ENCODE assay signal across 8 cellular contexts in genomic region chr2:222424281-222424728, GRCh38. TPM values are rescaled to one million over a fixed set of nuclear protein-coding genes. Genes with fewer than 3 reads are reported as not detected.
DNase-seq lines count a peak whose midpoint lies in the region; ATAC-seq, FAIRE-seq and TF ChIP-seq lines count a peak whose summit lies in the region.

TSS of gene SGPP2 (plus strand) at chr2:222424543. CDS start at chr2:222424603, 60 bp downstream.

- peak within 1 kb of the TSS; percentile 73 for H3K4me3 ChIP-seq in GM12878

- 0 out of 2 replicates have a peak, but pooled peaks have one; percentile 2 for TF ChIP-seq RAD21 in GM12878 (IDR thresholded peaks at IDR 0.05; ENCODE audit: insufficient read depth, low read depth, low read length)

- H3K79me2 ChIP-seq in GM12878 (ENCODE audit: control insufficient read depth, insufficient read depth, low read length): peaks cover 56% of the 10 kb centered on the region

- no peak for TF ChIP-seq CTCF in GM12878 (IDR thresholded peaks at IDR 0.05 in 2 of 3, conservative IDR thresholded peaks at IDR 0.05 in 1 of 3; ENCODE audit: control insufficient read depth in 2 of 3, extremely low read depth in 1 of 3, insufficient read depth in 1 of 3, low read depth in 3 of 3, low read length in 3 of 3)

- peaks cover 43% of the 10 kb centered on the region for H3K4me1 Mint-ChIP-seq in stimulated activated naive CD8-positive, alpha-beta T cell treated with anti-CD3 and anti-CD28 coated beads, Interleukin-15, Interleukin-2, amounts not matched to agents 100 ng/mL and 50 ng/mL, for 24 hours (ENCODE audit: low read depth)

- H4K20me1 ChIP-seq in GM12878 (ENCODE audit: control insufficient read depth, insufficient read depth): no peaks in the 10 kb centered on the region

- in situ Hi-C loops in GM12878 (cut with MboI): no loop called here

- H3K27me3 Mint-ChIP-seq in stimulated activated naive CD8-positive, alpha-beta T cell treated with anti-CD3 and anti-CD28 coated beads, Interleukin-15, Interleukin-2, amounts not matched to agents 100 ng/mL and 50 ng/mL, for 24 hours: peaks cover 76% of the 10 kb centered on the region

- peak within 1 kb of the TSS; percentile 79 for H3K27ac ChIP-seq in GM12878 (ENCODE audit: control insufficient read depth, insufficient read depth)

- FAIRE-seq in GM12892 (lab: Jason Lieb, UNC) (no peak), GM12878 (lab: Jason Lieb, UNC) (no peak)

- CTCF ChIA-PET in GM12878 (lab: Yijun Ruan, JAX): interaction anchor here (0.9 to 5.3 kb wide), 5 partner anchors 9 to 146 kb away, joined by 3 to 28 read pairs (median 6); a partner anchor contains a TSS

- peak within 1 kb of the TSS; percentile 72 for H3K9ac ChIP-seq in GM12878 (ENCODE audit: control insufficient read depth, insufficient read depth, low read length)

- TF ChIP-seq EP300 in GM12878 (IDR thresholded peaks at IDR 0.05; ENCODE audit: borderline replicate concordance in 1 of 2, control insufficient read depth in 1 of 2, low read depth in 2 of 2, low read length in 2 of 2): no peak

- H3K9me3 Mint-ChIP-seq in stimulated activated naive CD8-positive, alpha-beta T cell treated with anti-CD3 and anti-CD28 coated beads, Interleukin-15, Interleukin-2, amounts not matched to agents 100 ng/mL and 50 ng/mL, for 24 hours: peaks cover 2% of the 10 kb centered on the region

- no TSS peak for BruUV-seq in GM12878 (replicated peaks; lab: Mats Ljungman, UMichigan)

- ATAC-seq in GM21723 (IDR thresholded peaks at IDR 0.05; ENCODE audit: unreplicated experiment) (peak; percentile 39), GM12878 (peak; percentile 43)

- H2AFZ ChIP-seq in GM12878 (ENCODE audit: control insufficient read depth, low read depth, low read length): peak within 1 kb of the TSS; percentile 77

- H3K36me3 Mint-ChIP-seq in stimulated activated naive CD8-positive, alpha-beta T cell treated with anti-CD3 and anti-CD28 coated beads, Interleukin-15, Interleukin-2, amounts not matched to agents 100 ng/mL and 50 ng/mL, for 24 hours (ENCODE audit: low read depth): no peaks in the 10 kb centered on the region

- RAD21 ChIA-PET in GM12878 (lab: Charles Lee; ENCODE audit: unreplicated experiment): interaction anchor here (1.4 to 9.4 kb wide), 3 partner anchors 9 to 137 kb away, joined by 8 to 119 read pairs (median 14); a partner anchor contains a TSS

- peaks cover 3% of the 10 kb centered on the region; the same call in 1 of the 3 replicates for H3K9me3 ChIP-seq in GM12878 (replicated peaks; ENCODE audit: control insufficient read depth, insufficient read depth, low read length)

- H3K4me3 Mint-ChIP-seq in stimulated activated naive CD8-positive, alpha-beta T cell treated with anti-CD3 and anti-CD28 coated beads, Interleukin-15, Interleukin-2, amounts not matched to agents 100 ng/mL and 50 ng/mL, for 24 hours: peak within 1 kb of the TSS; percentile 87

- no peaks in the 10 kb centered on the region for H3K27me3 ChIP-seq in GM12878 (replicated peaks in 1 of 2; ENCODE audit: control insufficient read depth in 2 of 2, insufficient read depth in 2 of 2, low read length in 1 of 2)

- DNase-seq in GM12892 (ENCODE audit: insufficient read length) (peak; percentile 41), NCI-H2171 (lab: John Stamatoyannopoulos, UW) (peak; percentile 53), GM12878 (ENCODE audit: low read depth, low spot score) (no peak), left kidney (ENCODE audit: low read depth, low spot score) (peak; percentile 70), dermis blood vessel endothelial cell (no peak)
- DNase-seq in effector CD8-positive, alpha-beta T cell (lab: John Stamatoyannopoulos, UW): no peak

- H3K4me2 ChIP-seq in GM12878 (ENCODE audit: control insufficient read depth, insufficient read depth): peak within 1 kb of the TSS; percentile 96

- no peak for TF ChIP-seq POLR2A in GM12892 (IDR thresholded peaks at IDR 0.05; ENCODE audit: low read depth, low read length)
- peak; percentile 29; the same call in 1 of the 2 replicates for TF ChIP-seq POLR2A in GM12878 (IDR thresholded peaks at IDR 0.05; ENCODE audit: low read depth, low read length)

- H3K36me3 ChIP-seq in GM12878 (ENCODE audit: control insufficient read depth in 2 of 2, insufficient read depth in 2 of 2, low read length in 1 of 2): no peaks in the 10 kb centered on the region

- H3K4me1 ChIP-seq in GM12878 (ENCODE audit: control insufficient read depth, insufficient read depth, low read length): peaks cover 29% of the 10 kb centered on the region

- 0% methylated on average over 33 of the region's 61 CpGs for WGBS in GM12878 (ENCODE audit: insufficient coverage, insufficient replicate concordance, low lambda C conversion rate, missing lambda C conversion rate)

- SMC1A ChIA-PET in GM12878 (lab: Charles Lee; ENCODE audit: uncharacterized antibody, unreplicated experiment): interaction anchor here (0.9 to 6.8 kb wide), 8 partner anchors 8 to 138 kb away, joined by 3 to 40 read pairs (median 12); no protein-coding TSS in a partner anchor

- intact Hi-C loops in GM12878 (cut with micrococcal nuclease; ENCODE audit: unreplicated experiment): no loop called here

- POLR2A ChIA-PET in GM12878 (lab: Charles Lee): interaction anchor here (2.1 kb wide), 1 partner anchor 9 kb away, joined by 8 read pairs; no protein-coding TSS in a partner anchor

- peak within 1 kb of the TSS; percentile 95 for H3K27ac Mint-ChIP-seq in stimulated activated naive CD8-positive, alpha-beta T cell treated with anti-CD3 and anti-CD28 coated beads, Interleukin-15, Interleukin-2, amounts not matched to agents 100 ng/mL and 50 ng/mL, for 24 hours

TF ChIP-seq in GM12878, 131 proteins besides CTCF, POLR2A, EP300 and RAD21 (continues in another document):
- no peak for TF ChIP-seq CBFB (IDR thresholded peaks at IDR 0.05; ENCODE audit: low read depth)
- TF ChIP-seq ZNF217 (IDR thresholded peaks at IDR 0.05): peak; percentile 72; the same call in 1 of the 2 replicates
- TF ChIP-seq LARP7 (IDR thresholded peaks at IDR 0.05): peak; percentile 96; the same call in 1 of the 2 replicates
- peak; percentile 75; the same call in 1 of the 2 replicates for TF ChIP-seq TCF3 (IDR thresholded peaks at IDR 0.05; ENCODE audit: borderline replicate concordance, insufficient read depth, low read depth, low read length)
- no peak for TF ChIP-seq BCL3 (IDR thresholded peaks at IDR 0.05; ENCODE audit: borderline replicate concordance, insufficient read depth, low read depth, low read length, poor library complexity, severe bottlenecking)
- peak; percentile 19; the same call in 1 of the 2 replicates for TF ChIP-seq IKZF1 (conservative IDR thresholded peaks at IDR 0.05)
- TF ChIP-seq CHD2 (IDR thresholded peaks at IDR 0.05; ENCODE audit: borderline replicate concordance, low read depth, low read length): no peak
- peak; percentile 28; the same call in 1 of the 2 replicates for TF ChIP-seq FOXK2 (IDR thresholded peaks at IDR 0.05)
- TF ChIP-seq HDAC6 (IDR thresholded peaks at IDR 0.05; ENCODE audit: unreplicated experiment): peak; percentile 54
- TF ChIP-seq TCF12 (IDR thresholded peaks at IDR 0.05; ENCODE audit: low read depth, low read length): 0 out of 2 replicates have a peak, but pooled peaks have one; percentile 57
- TF ChIP-seq GATAD2B (conservative IDR thresholded peaks at IDR 0.05; ENCODE audit: low read depth): peak; percentile 94
- TF ChIP-seq ZZZ3 (IDR thresholded peaks at IDR 0.05; ENCODE audit: control insufficient read depth, insufficient read length, low read depth): no peak
- 0 out of 2 replicates have a peak, but pooled peaks have one; percentile 20 for TF ChIP-seq YY1 (IDR thresholded peaks at IDR 0.05; ENCODE audit: low read depth, low read length)
- TF ChIP-seq ZNF384 (IDR thresholded peaks at IDR 0.05; ENCODE audit: borderline replicate concordance, low read depth, low read length): no peak
- peak; percentile 67; the same call in 1 of the 2 replicates for TF ChIP-seq BACH1 (IDR thresholded peaks at IDR 0.05; ENCODE audit: borderline replicate concordance)
- no peak for TF ChIP-seq STAT3 (IDR thresholded peaks at IDR 0.05; ENCODE audit: low read depth, low read length)
- TF ChIP-seq BHLHE40 (IDR thresholded peaks at IDR 0.05; ENCODE audit: borderline replicate concordance in 1 of 2, low read depth in 2 of 2, low read length in 1 of 2): peak; percentile 21 to 69; a peak in 2 of 4 replicates
- TF ChIP-seq MEF2B (IDR thresholded peaks at IDR 0.05; ENCODE audit: partially characterized antibody, poor library complexity, severe bottlenecking): no peak
- TF ChIP-seq EGR1 (IDR thresholded peaks at IDR 0.05; ENCODE audit: borderline replicate concordance in 1 of 2, low read depth in 2 of 2, low read length in 2 of 2): peak in 1 of 2 experiments; percentile 79; a peak in 2 of 3 replicates

RNA-seq across cellular contexts. Expression of gene SGPP2, which starts in this region (rescaled TPM):
- polyA plus RNA-seq in GM12892 (2012; ENCODE audit: missing spikeins): 13.0 TPM
- 57.3 and 60.2 TPM in 2 replicates for total RNA-seq in GM12878 (2013; cell fraction: nucleolus; rRNA removed)
- total RNA-seq in GM12878 (2014; rRNA removed) (12.8 and 14.6 TPM in 2 replicates), GM12878 (2014; rRNA removed; fragmentation: Illumina TruSeq; extraction: Trizol) (13.4 and 13.6 TPM in 2 replicates), GM12878 (2021) (19.8 and 20.7 TPM in 2 replicates), dermis blood vessel endothelial cell (0.05 and 0.17 TPM in 2 replicates)
- polyA plus RNA-seq in GM12878 (2011; ENCODE audit: low read depth): 16.4 TPM
- polyA plus RNA-seq in GM12878 (2011; rRNA removed) (75.4 and 84.9 TPM in 2 replicates), GM12878 (2014; fragmentation: Illumina TruSeq; extraction: Trizol) (23.8 and 23.9 TPM in 2 replicates), GM12878 (2014; fragmentation: Nextera tagmentation; extraction: Ambion mirVana) (1 to 10 TPM; 3.5 to 3.7 TPM), GM12878 (2014; rRNA removed) (13.2 and 15.2 TPM in 2 replicates), GM12878 (2016; fragmentation: Nextera tagmentation; extraction: Ambion mirVana) (1 to 10 TPM; 5.3 to 5.6 TPM)
- polyA plus RNA-seq in GM12878 (2011; cell fraction: cytosol; rRNA removed): 85.2 and 107 TPM in 2 replicates
- polyA plus RNA-seq in GM12878 (2011; cell fraction: nucleus; rRNA removed): 32.9 and 35.2 TPM in 2 replicates
- 17.6 and 19.0 TPM in 2 replicates for polyA plus RNA-seq in GM12878 (2012)
- 137 and 160 TPM in 2 replicates for polyA minus RNA-seq in GM12878 (2011; rRNA and poly(A)+ RNA removed)
- 33.9 and 42.1 TPM in 2 replicates for polyA minus RNA-seq in GM12878 (2011; cell fraction: cytosol; rRNA and poly(A)+ RNA removed)
- polyA minus RNA-seq in GM12878 (2011; cell fraction: nucleus; rRNA and poly(A)+ RNA removed): 16.9 and 30.0 TPM in 2 replicates

Comparison
In these comparisons a context has a peak if more than half of its experiments do, and no peak if none do; other contexts are left out.
1. RNA of gene SGPP2 (total RNA-seq): 12.8 to 60.2 TPM in GM12878; 0.05 to 0.17 TPM in dermis blood vessel endothelial cell; every median in the first group is over 10 times any median in the second.
2. DNase-seq: peak in GM12892 (single experiment), NCI-H2171 (single experiment) and left kidney (single experiment); none in GM12878 (single experiment), effector CD8-positive, alpha-beta T cell (single experiment) and dermis blood vessel endothelial cell (single experiment).